Comparison of ENCODE assay signal across 1 cellular context in genomic region chr3:157136647-157137387, GRCh38.
TF ChIP-seq lines count a peak whose summit lies in the region.

No MANE protein-coding gene starts in this region.

TF ChIP-seq in HepG2, 621 proteins besides CTCF, POLR2A, EP300 and RAD21 (continued from another document and continues in another):
- TF ChIP-seq ZBTB49 (CRISPR knock-in tag; IDR thresholded peaks at IDR 0.05; ENCODE audit: borderline replicate concordance), result no peak
- no peak for TF ChIP-seq FIP1L1 (IDR thresholded peaks at IDR 0.05; ENCODE audit: borderline replicate concordance, insufficient read depth, low read depth, low read length)
- TF ChIP-seq SOX13 (IDR thresholded peaks at IDR 0.05), result 0 out of 2 replicates have a peak, but pooled peaks have one; percentile 34
- TF ChIP-seq SOX13 (CRISPR knock-in tag; conservative IDR thresholded peaks at IDR 0.05 in 1 of 2, IDR thresholded peaks at IDR 0.05 in 1 of 2), result peak in 1 of 2 experiments; percentile 55; a peak in 1 of 4 replicates
- TF ChIP-seq ZNF354B (CRISPR knock-in tag; IDR thresholded peaks at IDR 0.05), result no peak
- peak; percentile 76; the same call in 1 of the 2 replicates for TF ChIP-seq ARID4A (CRISPR knock-in tag; IDR thresholded peaks at IDR 0.05; ENCODE audit: borderline replicate concordance)
- peak; percentile 43 for TF ChIP-seq SKI (IDR thresholded peaks at IDR 0.05; ENCODE audit: partially characterized antibody)
- TF ChIP-seq PRPF4 (IDR thresholded peaks at IDR 0.05; ENCODE audit: low read depth, low read length, poor library complexity, severe bottlenecking), result no peak
- TF ChIP-seq TCF7 (IDR thresholded peaks at IDR 0.05; ENCODE audit: low read depth), result no peak
- TF ChIP-seq CC2D1A (CRISPR knock-in tag; IDR thresholded peaks at IDR 0.05), result no peak
- TF ChIP-seq KMT2A (CRISPR knock-in tag; IDR thresholded peaks at IDR 0.05), result no peak
- no peak for TF ChIP-seq GABPA (IDR thresholded peaks at IDR 0.05; ENCODE audit: low read depth, low read length)
- TF ChIP-seq GABPA (CRISPR knock-in tag; IDR thresholded peaks at IDR 0.05; ENCODE audit: low read depth), result peak; percentile 8; the same call in 1 of the 2 replicates
- TF ChIP-seq KDM3A (CRISPR knock-in tag; IDR thresholded peaks at IDR 0.05; ENCODE audit: low read depth), result no peak; the same call in 1 of the 2 replicates
- no peak for TF ChIP-seq PRDM4 (CRISPR knock-in tag; IDR thresholded peaks at IDR 0.05; ENCODE audit: borderline replicate concordance)
- no peak for TF ChIP-seq FOSL1 (CRISPR knock-in tag; IDR thresholded peaks at IDR 0.05; ENCODE audit: borderline replicate concordance)
- no peak for TF ChIP-seq ZNF274 (CRISPR knock-in tag; IDR thresholded peaks at IDR 0.05)
- TF ChIP-seq ZNF20 (CRISPR knock-in tag; IDR thresholded peaks at IDR 0.05), result no peak
- TF ChIP-seq ZNF616 (CRISPR knock-in tag; IDR thresholded peaks at IDR 0.05; ENCODE audit: low read depth), result no peak
- TF ChIP-seq ZNF138 (CRISPR knock-in tag; IDR thresholded peaks at IDR 0.05; ENCODE audit: low read depth), result no peak
- no peak for TF ChIP-seq ATF3 (CRISPR knock-in tag; IDR thresholded peaks at IDR 0.05)
- TF ChIP-seq ZXDC (CRISPR knock-in tag; IDR thresholded peaks at IDR 0.05), result no peak
- no peak for TF ChIP-seq FOXM1 (CRISPR knock-in tag; IDR thresholded peaks at IDR 0.05)
- no peak for TF ChIP-seq CEBPZ (IDR thresholded peaks at IDR 0.05; ENCODE audit: low read length)
- no peak for TF ChIP-seq ZBTB37 (CRISPR knock-in tag; IDR thresholded peaks at IDR 0.05)
- TF ChIP-seq ZNF552 (CRISPR knock-in tag; IDR thresholded peaks at IDR 0.05; ENCODE audit: borderline replicate concordance), result no peak
- no peak for TF ChIP-seq ZNF333 (CRISPR knock-in tag; IDR thresholded peaks at IDR 0.05; ENCODE audit: borderline replicate concordance)
- TF ChIP-seq ZNF329 (CRISPR knock-in tag; IDR thresholded peaks at IDR 0.05; ENCODE audit: low read depth), result no peak
- no peak for TF ChIP-seq NR2F2 (IDR thresholded peaks at IDR 0.05; ENCODE audit: borderline replicate concordance, low read depth)
- TF ChIP-seq ZNF383 (CRISPR knock-in tag; IDR thresholded peaks at IDR 0.05; ENCODE audit: borderline replicate concordance), result no peak
- TF ChIP-seq ZNF672 (CRISPR knock-in tag; IDR thresholded peaks at IDR 0.05), result no peak
- peak; percentile 68; the same call in 1 of the 2 replicates for TF ChIP-seq ZNF280D (CRISPR knock-in tag; IDR thresholded peaks at IDR 0.05)
- TF ChIP-seq ZNF468 (CRISPR knock-in tag; IDR thresholded peaks at IDR 0.05), result no peak
- peak; percentile 39 for TF ChIP-seq SMAD3 (CRISPR knock-in tag; IDR thresholded peaks at IDR 0.05)
- no peak for TF ChIP-seq ATF6 (CRISPR knock-in tag; conservative IDR thresholded peaks at IDR 0.05)
- no peak for TF ChIP-seq ZNF10 (CRISPR knock-in tag; IDR thresholded peaks at IDR 0.05; ENCODE audit: borderline replicate concordance, low read depth)
- no peak for TF ChIP-seq ZNF703 (CRISPR knock-in tag; IDR thresholded peaks at IDR 0.05; ENCODE audit: borderline replicate concordance)
